Comparison of ENCODE assay signal across 15 cellular contexts in genomic region chr1:13394761-13395160, GRCh38. TPM values are rescaled to one million over a fixed set of nuclear protein-coding genes. Genes with fewer than 3 reads are reported as not detected.
"Had no signal": no experiment of that assay in that cellular context is flagged by ENCODE, and none has a peak within 500 bp of the region (broad histone marks: within the 10 kb centered on the region; RNA-seq: fewer than 3 reads in every experiment).

No MANE protein-coding gene starts in this region.

RNA-seq across cellular contexts. Expression of gene PRAMEF17, which starts 5.3 kb away (rescaled TPM):
- total RNA-seq: activated B cell treated with CpG ODN at 0.5 μM for 24 hours; activated CD4-positive, alpha-beta memory T cell treated with anti-CD3 and anti-CD28 coated beads for 36 hours; activated CD4-positive, alpha-beta memory T cell treated with anti-CD3 and anti-CD28 coated beads, Interleukin-2, amount 10 ng/mL, durations not matched to agents 7 days and 5 days; activated CD4-positive, alpha-beta T cell treated with anti-CD3 and anti-CD28 coated beads for 36 hours; activated CD4-positive, alpha-beta T cell treated with anti-CD3 and anti-CD28 coated beads, Interleukin-2, amount 10 ng/mL, durations not matched to agents 24 days and 14 days; activated CD4-positive, alpha-beta T cell treated with anti-CD3 and anti-CD28 coated beads, Interleukin-2, amount 10 ng/mL, durations not matched to agents 7 days and 5 days; activated CD8-positive, alpha-beta memory T cell treated with anti-CD3 and anti-CD28 coated beads for 36 hours; activated CD8-positive, alpha-beta memory T cell treated with anti-CD3 and anti-CD28 coated beads, Interleukin-2, amount 10 ng/mL, durations not matched to agents 7 days and 5 days; activated CD8-positive, alpha-beta T cell treated with anti-CD3 and anti-CD28 coated beads for 36 hours; activated CD8-positive, alpha-beta T cell treated with anti-CD3 and anti-CD28 coated beads, Interleukin-2, amount 10 ng/mL, durations not matched to agents 7 days and 5 days; T-cell; T-helper 1 cell treated with Interleukin-12 subunit alpha and Interleukin-12 subunit beta and Interleukin-4 antibody, amounts not matched to agents 30 ng/mL and 1 ng/mL, for 36 hours; T-helper 17 cell; T-helper 2 cell treated with Interferon-gamma antibody and Interleukin-4, amounts not matched to agents 100 ng/mL and 5 ng/mL, for 36 hours; WTC11 had no signal

RNA-seq across cellular contexts. Expression of gene PRAMEF20, which starts 15.5 kb away (rescaled TPM):
- total RNA-seq: activated B cell treated with CpG ODN at 0.5 μM for 24 hours; activated CD4-positive, alpha-beta memory T cell treated with anti-CD3 and anti-CD28 coated beads for 36 hours; activated CD4-positive, alpha-beta memory T cell treated with anti-CD3 and anti-CD28 coated beads, Interleukin-2, amount 10 ng/mL, durations not matched to agents 7 days and 5 days; activated CD4-positive, alpha-beta T cell treated with anti-CD3 and anti-CD28 coated beads for 36 hours; activated CD4-positive, alpha-beta T cell treated with anti-CD3 and anti-CD28 coated beads, Interleukin-2, amount 10 ng/mL, durations not matched to agents 24 days and 14 days; activated CD4-positive, alpha-beta T cell treated with anti-CD3 and anti-CD28 coated beads, Interleukin-2, amount 10 ng/mL, durations not matched to agents 7 days and 5 days; activated CD8-positive, alpha-beta memory T cell treated with anti-CD3 and anti-CD28 coated beads for 36 hours; activated CD8-positive, alpha-beta memory T cell treated with anti-CD3 and anti-CD28 coated beads, Interleukin-2, amount 10 ng/mL, durations not matched to agents 7 days and 5 days; activated CD8-positive, alpha-beta T cell treated with anti-CD3 and anti-CD28 coated beads for 36 hours; activated CD8-positive, alpha-beta T cell treated with anti-CD3 and anti-CD28 coated beads, Interleukin-2, amount 10 ng/mL, durations not matched to agents 7 days and 5 days; T-cell; T-helper 1 cell treated with Interleukin-12 subunit alpha and Interleukin-12 subunit beta and Interleukin-4 antibody, amounts not matched to agents 30 ng/mL and 1 ng/mL, for 36 hours; T-helper 17 cell; T-helper 2 cell treated with Interferon-gamma antibody and Interleukin-4, amounts not matched to agents 100 ng/mL and 5 ng/mL, for 36 hours; WTC11 had no signal

RNA-seq across cellular contexts. Expression of gene PRAMEF19, which starts 23.0 kb away (rescaled TPM):
- total RNA-seq: activated B cell treated with CpG ODN at 0.5 μM for 24 hours; activated CD4-positive, alpha-beta memory T cell treated with anti-CD3 and anti-CD28 coated beads for 36 hours; activated CD4-positive, alpha-beta memory T cell treated with anti-CD3 and anti-CD28 coated beads, Interleukin-2, amount 10 ng/mL, durations not matched to agents 7 days and 5 days; activated CD4-positive, alpha-beta T cell treated with anti-CD3 and anti-CD28 coated beads for 36 hours; activated CD4-positive, alpha-beta T cell treated with anti-CD3 and anti-CD28 coated beads, Interleukin-2, amount 10 ng/mL, durations not matched to agents 24 days and 14 days; activated CD4-positive, alpha-beta T cell treated with anti-CD3 and anti-CD28 coated beads, Interleukin-2, amount 10 ng/mL, durations not matched to agents 7 days and 5 days; activated CD8-positive, alpha-beta memory T cell treated with anti-CD3 and anti-CD28 coated beads for 36 hours; activated CD8-positive, alpha-beta memory T cell treated with anti-CD3 and anti-CD28 coated beads, Interleukin-2, amount 10 ng/mL, durations not matched to agents 7 days and 5 days; activated CD8-positive, alpha-beta T cell treated with anti-CD3 and anti-CD28 coated beads for 36 hours; activated CD8-positive, alpha-beta T cell treated with anti-CD3 and anti-CD28 coated beads, Interleukin-2, amount 10 ng/mL, durations not matched to agents 7 days and 5 days; T-cell; T-helper 1 cell treated with Interleukin-12 subunit alpha and Interleukin-12 subunit beta and Interleukin-4 antibody, amounts not matched to agents 30 ng/mL and 1 ng/mL, for 36 hours; T-helper 17 cell; T-helper 2 cell treated with Interferon-gamma antibody and Interleukin-4, amounts not matched to agents 100 ng/mL and 5 ng/mL, for 36 hours; WTC11 had no signal

RNA-seq across cellular contexts. Expression of gene PRAMEF14, which starts 47.8 kb away (rescaled TPM):
- total RNA-seq: activated B cell treated with CpG ODN at 0.5 μM for 24 hours; activated CD4-positive, alpha-beta memory T cell treated with anti-CD3 and anti-CD28 coated beads for 36 hours; activated CD4-positive, alpha-beta memory T cell treated with anti-CD3 and anti-CD28 coated beads, Interleukin-2, amount 10 ng/mL, durations not matched to agents 7 days and 5 days; activated CD4-positive, alpha-beta T cell treated with anti-CD3 and anti-CD28 coated beads for 36 hours; activated CD4-positive, alpha-beta T cell treated with anti-CD3 and anti-CD28 coated beads, Interleukin-2, amount 10 ng/mL, durations not matched to agents 24 days and 14 days; activated CD4-positive, alpha-beta T cell treated with anti-CD3 and anti-CD28 coated beads, Interleukin-2, amount 10 ng/mL, durations not matched to agents 7 days and 5 days; activated CD8-positive, alpha-beta memory T cell treated with anti-CD3 and anti-CD28 coated beads for 36 hours; activated CD8-positive, alpha-beta memory T cell treated with anti-CD3 and anti-CD28 coated beads, Interleukin-2, amount 10 ng/mL, durations not matched to agents 7 days and 5 days; activated CD8-positive, alpha-beta T cell treated with anti-CD3 and anti-CD28 coated beads for 36 hours; activated CD8-positive, alpha-beta T cell treated with anti-CD3 and anti-CD28 coated beads, Interleukin-2, amount 10 ng/mL, durations not matched to agents 7 days and 5 days; T-cell; T-helper 1 cell treated with Interleukin-12 subunit alpha and Interleukin-12 subunit beta and Interleukin-4 antibody, amounts not matched to agents 30 ng/mL and 1 ng/mL, for 36 hours; T-helper 17 cell; T-helper 2 cell treated with Interferon-gamma antibody and Interleukin-4, amounts not matched to agents 100 ng/mL and 5 ng/mL, for 36 hours; WTC11 had no signal
